Comparison of ENCODE assay signal across 1 cellular context in genomic region chr1:184407816-184408510, GRCh38.
TF ChIP-seq lines count a peak whose summit lies in the region.

No MANE protein-coding gene starts in this region.

TF ChIP-seq in liver, 16 proteins besides CTCF, POLR2A, EP300 and RAD21 (continued from another document):
- TF ChIP-seq ZBTB33 (IDR thresholded peaks at IDR 0.05) (peak; percentile 40), MAX (IDR thresholded peaks at IDR 0.05) (peak; percentile 46), SP1 (IDR thresholded peaks at IDR 0.05) (no peak), REST (IDR thresholded peaks at IDR 0.05) (peak; percentile 12), GABPA (IDR thresholded peaks at IDR 0.05 in 1 of 2, conservative IDR thresholded peaks at IDR 0.05 in 1 of 2) (no peak), ATF3 (IDR thresholded peaks at IDR 0.05) (peak; percentile 23), NR2F2 (IDR thresholded peaks at IDR 0.05) (no peak), HNF4A (conservative IDR thresholded peaks at IDR 0.05) (peak in 1 of 2 donors; percentile 60), FOXA1 (IDR thresholded peaks at IDR 0.05) (no peak), TAF1 (conservative IDR thresholded peaks at IDR 0.05) (no peak), EGR1 (IDR thresholded peaks at IDR 0.05; ENCODE audit: low read depth in 2 of 2) (no peak), JUND (IDR thresholded peaks at IDR 0.05) (peak in 1 of 2 donors; percentile 66), RXRA (IDR thresholded peaks at IDR 0.05) (peak in 1 of 2 donors; percentile 61)
TF ChIP-seq in liver: peak in this region for 9.
